ENCODE assay signal across 32 cellular contexts in the genomic region with DNA sequence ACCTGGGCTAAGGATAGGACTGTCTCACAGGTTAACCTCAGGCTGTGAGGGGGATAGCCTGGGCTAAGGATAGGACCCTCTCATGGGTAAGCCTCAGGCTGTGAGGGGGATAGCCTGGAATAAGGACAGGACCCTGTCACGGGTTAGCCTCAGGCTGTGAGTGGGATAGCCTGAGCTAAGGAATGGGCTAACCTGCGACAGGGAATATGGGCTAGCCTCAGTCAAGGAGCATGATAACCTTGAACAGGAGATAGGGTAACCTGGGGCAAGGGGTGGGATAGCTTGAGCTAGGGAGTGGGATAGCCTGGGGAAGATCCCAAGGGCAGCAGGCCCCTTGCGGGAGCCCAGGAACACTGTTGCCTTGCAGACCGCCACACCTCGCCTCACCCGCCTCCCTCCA. TPM values are rescaled to one million over a fixed set of nuclear protein-coding genes. Genes with fewer than 3 reads are reported as not detected.
"Had no signal": no experiment of that assay in that cellular context is flagged by ENCODE, and none has a peak within 500 bp of the region (broad histone marks: within the 10 kb centered on the region; RNA-seq: fewer than 3 reads in every experiment).

No MANE protein-coding gene starts in this region.

- FAIRE-seq: astrocyte, colon had no signal

- ATAC-seq: activated CD4-positive, CD25-positive, alpha-beta regulatory T cell treated with anti-CD3 and anti-CD28 coated beads, Interleukin-2, amount 50 U/mL, for 24 hours; activated CD8-positive, alpha-beta T cell treated with anti-CD3 and anti-CD28 coated beads for 36 hours; activated T-cell treated with anti-CD3 and anti-CD28 coated beads, Interleukin-2, amount 50 U/mL, for 4 hours; activated T-helper 17 cell treated with anti-CD3 and anti-CD28 coated beads, Interleukin-2, amount 50 U/mL, for 72 hours; effector memory CD8-positive, alpha-beta T cell; foreskin keratinocyte; gastrocnemius medialis; heart left ventricle; T-helper 17 cell had no signal

- H3K4me1 ChIP-seq: foreskin keratinocyte had no signal

- H3K36me3 ChIP-seq: brain microvascular endothelial cell, esophagus muscularis mucosa, gastrocnemius medialis, heart left ventricle, WERI-Rb-1 had no signal

- DNase-seq: activated B cell treated with CpG ODN at 0.5 μM for 24 hours; activated CD4-positive, alpha-beta T cell treated with anti-CD3 and anti-CD28 coated beads for 48 hours; activated CD4-positive, alpha-beta T cell treated with anti-CD3 and anti-CD28 coated beads, Interleukin-2, amount 50 U/mL, for 1 hour; activated CD4-positive, alpha-beta T cell treated with anti-CD3 and anti-CD28 coated beads, Interleukin-2, amount 50 U/mL, for 48 hours; activated CD8-positive, alpha-beta memory T cell treated with anti-CD3 and anti-CD28 coated beads for 24 hours; activated CD8-positive, alpha-beta T cell treated with anti-CD3 and anti-CD28 coated beads for 36 hours; activated effector memory CD4-positive, alpha-beta T cell treated with Interleukin-2 at 50 U/mL for 16 hours; activated gamma-delta T cell treated with Interleukin-2 at 50 U/mL for 16 hours; activated naive CD4-positive, alpha-beta T cell treated with anti-CD3 and anti-CD28 coated beads, Interleukin-2, amount 50 U/mL, for 16 hours; activated naive CD4-positive, alpha-beta T cell treated with Interleukin-2 at 50 U/mL for 16 hours; activated T-cell treated with anti-CD3 and anti-CD28 coated beads, Interleukin-2, amount 50 U/mL, for 4 hours; amniotic stem cell; anterior cingulate cortex; brain microvascular endothelial cell; caudate nucleus; cortex of kidney; dermis blood vessel endothelial cell; effector CD4-positive, alpha-beta T cell; effector memory CD8-positive, alpha-beta T cell; erythroblast; foreskin keratinocyte; gastrocnemius medialis; glutamatergic neuron; heart left ventricle; T-helper 17 cell; T1000; WERI-Rb-1 had no signal

- H3K27ac ChIP-seq: brain microvascular endothelial cell, esophagus muscularis mucosa, foreskin keratinocyte, gastrocnemius medialis, heart left ventricle, WERI-Rb-1 had no signal

- H3K9me3 ChIP-seq: esophagus muscularis mucosa, gastrocnemius medialis, heart left ventricle had no signal

- H3K27me3 ChIP-seq: foreskin keratinocyte, heart left ventricle had no signal

- H3K4me3 ChIP-seq: esophagus muscularis mucosa, gastrocnemius medialis, heart left ventricle had no signal

RNA-seq across cellular contexts. Expression of a gene that starts 42.7 kb away (rescaled TPM):
- total RNA-seq: dermis blood vessel endothelial cell, esophagus muscularis mucosa had no signal
